ENCODE assay signal across 25 cellular contexts in the genomic region with DNA sequence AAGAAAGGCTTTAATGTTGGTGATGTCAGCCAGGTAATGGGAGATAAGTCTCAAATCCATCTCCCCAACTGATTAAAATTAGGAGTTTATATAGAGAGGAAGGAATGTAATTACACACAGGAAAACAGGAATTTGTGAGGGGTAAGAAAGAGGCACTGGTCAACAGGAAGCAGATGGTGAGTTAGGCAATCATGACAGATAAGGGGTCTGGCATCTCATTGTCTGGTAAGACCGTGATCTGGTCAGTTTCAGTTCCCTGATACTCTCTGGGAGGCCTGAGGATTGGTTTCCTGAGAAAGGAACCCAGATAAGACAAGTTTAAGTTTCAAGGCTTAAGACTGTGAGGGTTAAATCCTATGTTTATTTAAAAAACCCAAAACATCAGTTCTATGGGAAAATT.
"Had no signal": no experiment of that assay in that cellular context is flagged by ENCODE, and none has a peak within 500 bp of the region (broad histone marks: within the 10 kb centered on the region; RNA-seq: fewer than 3 reads in every experiment).

No MANE protein-coding gene starts in this region.

- H3K9me3 ChIP-seq: gastrocnemius medialis, thyroid gland had no signal

- H3K36me3 Mint-ChIP-seq: activated naive CD8-positive, alpha-beta T cell; stimulated activated naive B cell treated with anti-CD40 and anti-IgM and Interleukin-4, amounts not matched to agents 10 μg/mL and 1 μg/mL and 100 μg/mL, for 72 hours had no signal

- H3K27ac ChIP-seq: dorsolateral prefrontal cortex, gastrocnemius medialis, left ventricle myocardium inferior, right atrium auricular region, stomach, thyroid gland, upper lobe of right lung had no signal

- H3K27me3 Mint-ChIP-seq: activated B cell treated with CpG ODN at 0.5 μM for 24 hours; activated naive CD8-positive, alpha-beta T cell; central memory CD8-positive, alpha-beta T cell; effector memory CD8-positive, alpha-beta T cell; natural killer cell treated with Interleukin-12 subunit alpha and Interleukin-12 subunit beta and Interleukin-15 and Interleukin-18, amount 100 ng/mL, for 72 hours; stimulated activated naive B cell treated with anti-CD40 and anti-IgM and Interleukin-4, amounts not matched to agents 10 μg/mL and 1 μg/mL and 100 μg/mL, for 72 hours had no signal

- DNase-seq: activated B cell treated with CpG ODN at 0.5 μM for 24 hours; activated CD8-positive, alpha-beta T cell treated with anti-CD3 and anti-CD28 coated beads, Interleukin-2, amount 10 ng/mL, durations not matched to agents 7 days and 5 days; activated naive CD4-positive, alpha-beta T cell; activated T-cell treated with anti-CD3 and anti-CD28 coated beads for 4 hours; activated T-cell treated with anti-CD3 and anti-CD28 coated beads, Interleukin-2, amount 50 U/mL, for 72 hours; anterior cingulate cortex; dorsolateral prefrontal cortex; effector memory CD8-positive, alpha-beta T cell; erythroblast; gastrocnemius medialis; glutamatergic neuron; left ventricle myocardium inferior; mucosa of descending colon; stimulated activated CD4-positive, alpha-beta T cell treated with anti-CD3 and anti-CD28 coated beads, Interleukin-15, amount 100 ng/mL, for 24 hours; stimulated activated CD4-positive, alpha-beta T cell treated with anti-CD3 and anti-CD28 coated beads, Interleukin-2, amount 100 ng/mL, for 24 hours; stimulated activated naive B cell treated with anti-CD40 and anti-IgM and Interleukin-4, amounts not matched to agents 10 μg/mL and 1 μg/mL and 100 μg/mL, for 72 hours; stomach; T-helper 9 cell; thyroid gland; upper lobe of right lung had no signal

- H3K4me3 Mint-ChIP-seq: activated B cell treated with CpG ODN at 0.5 μM for 24 hours; activated CD8-positive, alpha-beta T cell treated with anti-CD3 and anti-CD28 coated beads, Interleukin-2, amount 10 ng/mL, durations not matched to agents 7 days and 5 days; activated naive CD8-positive, alpha-beta T cell; activated T-cell treated with anti-CD3 and anti-CD28 coated beads, Interleukin-2, amount 50 U/mL, for 72 hours; central memory CD8-positive, alpha-beta T cell; effector memory CD8-positive, alpha-beta T cell; natural killer cell treated with Interleukin-12 subunit alpha and Interleukin-12 subunit beta and Interleukin-15 and Interleukin-18, amount 100 ng/mL, for 72 hours; stimulated activated naive B cell treated with anti-CD40 and anti-IgM and Interleukin-4, amounts not matched to agents 10 μg/mL and 1 μg/mL and 100 μg/mL, for 72 hours had no signal

- H3K4me3 ChIP-seq: dorsolateral prefrontal cortex, gastrocnemius medialis, left ventricle myocardium inferior, lung, mucosa of descending colon, right atrium auricular region, stomach, thyroid gland, upper lobe of right lung had no signal

- H3K36me3 ChIP-seq: gastrocnemius medialis, left ventricle myocardium inferior, right atrium auricular region, stomach, thyroid gland, upper lobe of right lung had no signal

- H3K27me3 ChIP-seq: dorsolateral prefrontal cortex, gastrocnemius medialis, right atrium auricular region, stomach, thyroid gland, upper lobe of right lung had no signal

- H3K4me1 ChIP-seq: gastrocnemius medialis, left ventricle myocardium inferior, right atrium auricular region, stomach, thyroid gland, upper lobe of right lung had no signal

- H3K4me1 Mint-ChIP-seq: activated B cell treated with CpG ODN at 0.5 μM for 24 hours; central memory CD8-positive, alpha-beta T cell; stimulated activated naive B cell treated with anti-CD40 and anti-IgM and Interleukin-4, amounts not matched to agents 10 μg/mL and 1 μg/mL and 100 μg/mL, for 72 hours had no signal

- H3K27ac Mint-ChIP-seq: activated B cell treated with CpG ODN at 0.5 μM for 24 hours; activated CD8-positive, alpha-beta T cell treated with anti-CD3 and anti-CD28 coated beads, Interleukin-2, amount 10 ng/mL, durations not matched to agents 7 days and 5 days; activated naive CD8-positive, alpha-beta T cell; activated T-cell treated with anti-CD3 and anti-CD28 coated beads, Interleukin-2, amount 50 U/mL, for 72 hours; effector memory CD8-positive, alpha-beta T cell; natural killer cell treated with Interleukin-12 subunit alpha and Interleukin-12 subunit beta and Interleukin-15 and Interleukin-18, amount 100 ng/mL, for 72 hours; stimulated activated naive B cell treated with anti-CD40 and anti-IgM and Interleukin-4, amounts not matched to agents 10 μg/mL and 1 μg/mL and 100 μg/mL, for 72 hours had no signal

- ATAC-seq: activated CD8-positive, alpha-beta T cell treated with anti-CD3 and anti-CD28 coated beads, Interleukin-2, amount 10 ng/mL, durations not matched to agents 7 days and 5 days; activated T-cell treated with anti-CD3 and anti-CD28 coated beads, Interleukin-2, amount 50 U/mL, for 72 hours; effector memory CD8-positive, alpha-beta T cell; gastrocnemius medialis; mucosa of descending colon; natural killer cell treated with Interleukin-12 subunit alpha and Interleukin-12 subunit beta and Interleukin-15 and Interleukin-18, amount 100 ng/mL, for 72 hours; stimulated activated naive B cell treated with anti-CD40 and anti-IgM and Interleukin-4, amounts not matched to agents 10 μg/mL and 1 μg/mL and 100 μg/mL, for 72 hours; upper lobe of right lung had no signal
